In genomic region chr2:26244479-26245230, GRCh38 we compare ENCODE assay signal across 8 cellular contexts. TPM values are rescaled to one million over a fixed set of nuclear protein-coding genes. Genes with fewer than 3 reads are reported as not detected.
DNase-seq lines count a peak whose midpoint lies in the region; ATAC-seq, FAIRE-seq and TF ChIP-seq lines count a peak whose summit lies in the region.

HADHA (minus strand) TSS chr2:26244632; CDS start chr2:26244596, 36 bp downstream.
HADHB (plus strand) TSS chr2:26244939; CDS start chr2:26254255, 9,316 bp downstream.

- peak; percentile 89 for TF ChIP-seq POLR2A in GM12892 (IDR thresholded peaks at IDR 0.05; ENCODE audit: low read depth, low read length)

- peaks cover 39% of the 10 kb centered on the region for H3K4me1 Mint-ChIP-seq in T-helper 1 cell treated with Interleukin-12 subunit alpha and Interleukin-12 subunit beta and Interleukin-4 antibody, amounts not matched to agents 30 μg/mL and 1 μg/mL, for 36 hours (ENCODE audit: low read depth)

- no peaks in the 10 kb centered on the region for H3K36me3 Mint-ChIP-seq in T-helper 1 cell treated with Interleukin-12 subunit alpha and Interleukin-12 subunit beta and Interleukin-4 antibody, amounts not matched to agents 30 μg/mL and 1 μg/mL, for 36 hours (ENCODE audit: low read depth)

- no peak for TF ChIP-seq CTCF in psoas muscle (IDR thresholded peaks at IDR 0.05)

- H3K27me3 Mint-ChIP-seq in T-helper 1 cell treated with Interleukin-12 subunit alpha and Interleukin-12 subunit beta and Interleukin-4 antibody, amounts not matched to agents 30 μg/mL and 1 μg/mL, for 36 hours (ENCODE audit: low read depth): no peaks in the 10 kb centered on the region

- H3K27ac ChIP-seq in psoas muscle: peak within 1 kb of the TSS; percentile 96

- FAIRE-seq in GM12892 (lab: Jason Lieb, UNC) (peak; percentile 85), urothelium cell line (lab: Jason Lieb, UNC) (no peak)

- WGBS in psoas muscle, 3 donors: 0% methylated on average over 43 to 51 of the region's 51 CpGs

- DNase-seq in GM12892 (ENCODE audit: insufficient read length) (peak; percentile 67), NCI-H146 (lab: John Stamatoyannopoulos, UW) (peak; percentile 92), amniotic stem cell (lab: John Stamatoyannopoulos, UW) (peak; percentile 94), left ventricle myocardium superior (peak; percentile 95), psoas muscle (peak; percentile 93 to 96), urothelium cell line (ENCODE audit: low spot score) (peak; percentile 96)

- H3K9me3 Mint-ChIP-seq in T-helper 1 cell treated with Interleukin-12 subunit alpha and Interleukin-12 subunit beta and Interleukin-4 antibody, amounts not matched to agents 30 μg/mL and 1 μg/mL, for 36 hours: no peaks in the 10 kb centered on the region

- ATAC-seq in HG02840 (IDR thresholded peaks at IDR 0.05; ENCODE audit: low FRiP score, unreplicated experiment) (peak; percentile 77), left ventricle myocardium superior (peak; percentile 89), psoas muscle (peak; percentile 83 to 90 (median 86))

- no peaks in the 10 kb centered on the region for H3K9me3 ChIP-seq in psoas muscle

- peak within 1 kb of the TSS; percentile 94 for H3K27ac Mint-ChIP-seq in T-helper 1 cell treated with Interleukin-12 subunit alpha and Interleukin-12 subunit beta and Interleukin-4 antibody, amounts not matched to agents 30 μg/mL and 1 μg/mL, for 36 hours

- intact Hi-C loops in left ventricle myocardium superior (cut with micrococcal nuclease): no loop called here
- intact Hi-C loops in psoas muscle (cut with DNase I): loop anchor here (5.0 kb wide), 2 partner anchors 33 to 83 kb away; no protein-coding TSS in a partner anchor

- peak within 1 kb of the TSS; percentile 94 for H3K4me3 Mint-ChIP-seq in T-helper 1 cell treated with Interleukin-12 subunit alpha and Interleukin-12 subunit beta and Interleukin-4 antibody, amounts not matched to agents 30 μg/mL and 1 μg/mL, for 36 hours

- H3K4me1 ChIP-seq in psoas muscle: peaks cover 67% of the 10 kb centered on the region

- H3K4me3 ChIP-seq in psoas muscle: peak within 1 kb of the TSS; percentile 79

- H3K27me3 ChIP-seq in psoas muscle (ENCODE audit: insufficient read depth in 3 of 3, low read length in 2 of 3): no peaks in the 10 kb centered on the region

- no peaks in the 10 kb centered on the region for H3K36me3 ChIP-seq in psoas muscle (ENCODE audit: insufficient read depth in 1 of 2, low read depth in 1 of 2)

RNA-seq across cellular contexts. Expression of gene HADHA, which starts in this region (rescaled TPM):
- 76.0 TPM for polyA plus RNA-seq in GM12892 (2012; ENCODE audit: missing spikeins)
- total RNA-seq in left ventricle myocardium superior: 800 TPM
- 100 to 1,000 TPM; 294 to 617 (median 391) TPM for total RNA-seq in psoas muscle
- 100 to 1,000 TPM; 195 to 370 (median 350) TPM for polyA plus RNA-seq in psoas muscle

RNA-seq across cellular contexts. Expression of gene HADHB, which starts in this region (rescaled TPM):
- 49.0 TPM for polyA plus RNA-seq in GM12892 (2012; ENCODE audit: missing spikeins)
- 1,919 TPM for total RNA-seq in left ventricle myocardium superior
- 1,000 to 10,000 TPM in 1 of 4 donors, 100 to 1,000 TPM in 3; 562 to 1,153 (median 698) TPM for total RNA-seq in psoas muscle
- 100 to 1,000 TPM; 447 to 626 (median 616) TPM for polyA plus RNA-seq in psoas muscle

Comparison
In these comparisons a context has a peak if more than half of its experiments do, and no peak if none do; other contexts are left out.
1. Peak in every context shown above with its lines: DNase-seq, ATAC-seq, H3K4me3 ChIP-seq and H3K27ac ChIP-seq.